In genomic region chr9:38117646-38118045, GRCh38 we compare ENCODE assay signal across 20 cellular contexts. TPM values are rescaled to one million over a fixed set of nuclear protein-coding genes. Genes with fewer than 3 reads are reported as not detected.
DNase-seq lines count a peak whose midpoint lies in the region; ATAC-seq and TF ChIP-seq lines count a peak whose summit lies in the region.
"Had no signal": no experiment of that assay in that cellular context is flagged by ENCODE, and none has a peak within 500 bp of the region (broad histone marks: within the 10 kb centered on the region; RNA-seq: fewer than 3 reads in every experiment).

No MANE protein-coding gene starts in this region.

- no peak for TF ChIP-seq CTCF in HFF-Myc (IDR thresholded peaks at IDR 0.05; ENCODE audit: low read depth, low read length, missing control alignments)
- no peak for TF ChIP-seq CTCF in left lung (IDR thresholded peaks at IDR 0.05)

- no peaks in the 10 kb centered on the region for H3K4me1 ChIP-seq in left lung
- no peaks in the 10 kb centered on the region for H3K4me1 ChIP-seq in effector memory CD4-positive, alpha-beta T cell (ENCODE audit: control insufficient read depth, insufficient read depth, low read length, poor library complexity, severe bottlenecking)
- H3K4me1 ChIP-seq: parathyroid adenoma, sigmoid colon, vagina had no signal

- no peaks in the 10 kb centered on the region for H3K9me3 ChIP-seq in left lung
- no peaks in the 10 kb centered on the region for H3K9me3 ChIP-seq in effector memory CD4-positive, alpha-beta T cell (ENCODE audit: control insufficient read depth, low read length)
- H3K9me3 ChIP-seq: sigmoid colon, vagina had no signal

- intact Hi-C loops in left lung (cut with DNase I), result no loop called here

- H3K4me3 ChIP-seq in HFF-Myc (replicated peaks; ENCODE audit: low read depth, low read length), result no peak overlapping the region
- no peak overlapping the region for H3K4me3 ChIP-seq in left lung
- H3K4me3 ChIP-seq in effector memory CD4-positive, alpha-beta T cell (ENCODE audit: insufficient read depth, low read depth, low read length, poor library complexity, severe bottlenecking), result no peak overlapping the region
- H3K4me3 ChIP-seq: GM23248, sigmoid colon, vagina had no signal

- no peak overlapping the region for H3K27ac ChIP-seq in left lung
- H3K27ac ChIP-seq in effector memory CD4-positive, alpha-beta T cell (ENCODE audit: insufficient read depth, low read length, poor library complexity, severe bottlenecking), result no peak overlapping the region
- H3K27ac ChIP-seq: GM23248, parathyroid adenoma, sigmoid colon, vagina had no signal

- DNase-seq in NCI-H2107 treated with DMSO at 0.1 percent for 48 hours (lab: John Stamatoyannopoulos, UW; ENCODE audit: unreplicated experiment), result peak; percentile 10
- no peak for DNase-seq in NCI-H2107 (lab: John Stamatoyannopoulos, UW)
- peak; percentile 29 for DNase-seq in HFF-Myc (ENCODE audit: extremely low read depth, low read depth)
- peak; percentile 7 for DNase-seq in NCI-H510A (lab: John Stamatoyannopoulos, UW)
- DNase-seq in left lung, result no peak
- DNase-seq in RPMI8226, result no peak
- DNase-seq in effector memory CD4-positive, alpha-beta T cell, result no peak
- DNase-seq: 8988T; activated naive CD8-positive, alpha-beta T cell treated with anti-CD3 and anti-CD28 coated beads, Interleukin-2, amount 10 ng/mL, durations not matched to agents 7 days and 5 days; Calu3; GF-D8; GM23248; left cardiac atrium; naive thymus-derived CD8-positive, alpha-beta T cell; sigmoid colon; substantia nigra had no signal

- ATAC-seq in left lung (peak; percentile 40), HG03442 (IDR thresholded peaks at IDR 0.05; ENCODE audit: unreplicated experiment) (no peak)
- ATAC-seq: left cardiac atrium; naive thymus-derived CD8-positive, alpha-beta T cell; Right ventricle myocardium inferior had no signal

- H3K27me3 ChIP-seq in left lung, result peaks cover 0 to 6% of the 10 kb centered on the region in 2 donors
- no peaks in the 10 kb centered on the region for H3K27me3 ChIP-seq in effector memory CD4-positive, alpha-beta T cell (replicated peaks; ENCODE audit: control insufficient read depth, insufficient read depth, low read length, poor library complexity, severe bottlenecking)
- H3K27me3 ChIP-seq: sigmoid colon, vagina had no signal

- H3K36me3 ChIP-seq in left lung, result no peaks in the 10 kb centered on the region
- no peaks in the 10 kb centered on the region for H3K36me3 ChIP-seq in effector memory CD4-positive, alpha-beta T cell (ENCODE audit: control insufficient read depth, insufficient read depth, low read length)
- H3K36me3 ChIP-seq: sigmoid colon, vagina had no signal

RNA-seq across cellular contexts. Expression of gene SHB, which starts 48.6 kb away (rescaled TPM):
- 10 to 100 TPM; 26.7 to 26.8 TPM for total RNA-seq in left lung

Comparison
In these comparisons a context has a peak if more than half of its experiments do, and no peak if none do; other contexts are left out.
1. DNase-seq: peak in NCI-H2107 treated with DMSO at 0.1 percent for 48 hours (single experiment), HFF-Myc (single experiment) and NCI-H510A (single experiment); none in NCI-H2107 (single experiment), left lung (0 of 2), RPMI8226 (single experiment) and effector memory CD4-positive, alpha-beta T cell (0 of 3).